ENCODE assay signal across 10 cellular contexts in genomic region chr5:138706655-138707480, GRCh38. TPM values are rescaled to one million over a fixed set of nuclear protein-coding genes. Genes with fewer than 3 reads are reported as not detected.
A peak's percentile ranks its signal among the peaks of the same experiment; 100 is the strongest.
DNase-seq lines count a peak whose midpoint lies in the region; ATAC-seq and TF ChIP-seq lines count a peak whose summit lies in the region.
"Had no signal": no experiment of that assay in that cellular context is flagged by ENCODE, and none has a peak within 500 bp of the region (broad histone marks: within the 10 kb centered on the region; RNA-seq: fewer than 3 reads in every experiment).

No MANE protein-coding gene starts in this region.

- H3K27ac ChIP-seq in SJCRH30: no peak overlapping the region
- H3K27ac ChIP-seq: psoas muscle had no signal

- H3K9me3 ChIP-seq in SJCRH30 (replicated peaks): no peaks in the 10 kb centered on the region
- H3K9me3 ChIP-seq: psoas muscle had no signal

- ATAC-seq in omental fat pad (ENCODE audit: low FRiP score) (peak; percentile 79), GM19463 (IDR thresholded peaks at IDR 0.05; ENCODE audit: unreplicated experiment) (no peak), GM19455 (IDR thresholded peaks at IDR 0.05; ENCODE audit: unreplicated experiment) (no peak)

- H3K4me1 ChIP-seq in SJCRH30: no peaks in the 10 kb centered on the region
- H3K4me1 ChIP-seq: psoas muscle had no signal

- no peaks in the 10 kb centered on the region for H3K36me3 ChIP-seq in SJCRH30

- peak; percentile 85 for DNase-seq in Daoy (ENCODE audit: low read depth)
- peak; percentile 72 for DNase-seq in MV-4-11 (lab: John Stamatoyannopoulos, UW)
- DNase-seq in epithelial cell of esophagus (ENCODE audit: low read depth): peak; percentile 79
- DNase-seq in omental fat pad (ENCODE audit: low spot score): no peak
- DNase-seq in SJCRH30: no peak
- no peak for DNase-seq in COLO668 (lab: John Stamatoyannopoulos, UW; ENCODE audit: unreplicated experiment)
- DNase-seq: NCI-H82 had no signal

- H3K4me3 ChIP-seq in epithelial cell of esophagus (ENCODE audit: low read length) (no peak overlapping the region), SJCRH30 (no peak overlapping the region)
- H3K4me3 ChIP-seq: psoas muscle had no signal

- no peaks in the 10 kb centered on the region for H3K27me3 ChIP-seq in SJCRH30

- no peak for TF ChIP-seq CTCF in epithelial cell of esophagus (IDR thresholded peaks at IDR 0.05; ENCODE audit: insufficient read depth, low read depth, low read length, missing control alignments)
- TF ChIP-seq CTCF in omental fat pad (IDR thresholded peaks at IDR 0.05): no peak

RNA-seq across cellular contexts. Expression of gene CTNNA1, which starts 46.4 kb away (rescaled TPM):
- 255 and 285 TPM in 2 replicates for total RNA-seq in Daoy (2014; rRNA removed; shearing (Covaris generic))
- total RNA-seq in omental fat pad: 100 to 1,000 TPM; 251 to 326 (median 274) TPM
- total RNA-seq in SJCRH30 (2014; rRNA removed; shearing (Covaris generic)): 153 and 159 TPM in 2 replicates

Comparison
In these comparisons a context has a peak if more than half of its experiments do, and no peak if none do; other contexts are left out.
1. DNase-seq: peak in Daoy (single experiment), MV-4-11 (single experiment) and epithelial cell of esophagus (single experiment); none in omental fat pad (single experiment), SJCRH30 (0 of 2) and COLO668 (single experiment).